23 cellular contexts compared by ENCODE assay signal in genomic region chr9:91583161-91583875, GRCh38.
"Had no signal": no experiment of that assay in that cellular context is flagged by ENCODE, and none has a peak within 500 bp of the region (broad histone marks: within the 10 kb centered on the region; RNA-seq: fewer than 3 reads in every experiment).

No MANE protein-coding gene starts in this region.

- H3K4me1 ChIP-seq: pancreas, prostate gland, right atrium auricular region, right lobe of liver, stomach, tibial artery, transverse colon, upper lobe of right lung, vagina had no signal

- H3K27me3 ChIP-seq: neural progenitor cell, pancreas, right atrium auricular region, right lobe of liver, sigmoid colon, stomach, tibial artery, transverse colon, upper lobe of right lung, vagina had no signal

- H3K9me3 ChIP-seq: pancreas, prostate gland, right atrium auricular region, right lobe of liver, sigmoid colon, stomach, thoracic aorta, tibial artery, transverse colon, upper lobe of right lung, vagina had no signal

- FAIRE-seq: pancreas, small intestine had no signal

- DNase-seq: naive thymus-derived CD4-positive, alpha-beta T cell; natural killer cell; occipital lobe; pancreas; retina; right lobe of liver; sigmoid colon; small intestine; stimulated activated CD4-positive, alpha-beta T cell treated with anti-CD3 and anti-CD28 coated beads, Interleukin-15, amount 100 ng/mL, for 24 hours; stimulated activated CD4-positive, alpha-beta T cell treated with anti-CD3 and anti-CD28 coated beads, Interleukin-2, amount 100 ng/mL, for 24 hours; stimulated activated CD4-positive, alpha-beta T cell treated with anti-CD3 and anti-CD28 coated beads, Interleukin-2, amount 100 ng/mL, for 48 hours; stimulated activated CD4-positive, alpha-beta T cell treated with anti-CD3 and anti-CD28 coated beads, Interleukin-4, amount 100 ng/mL, for 24 hours; stimulated activated naive B cell treated with anti-CD40 and anti-IgM and Interleukin-4, amounts not matched to agents 10 μg/mL and 1 μg/mL and 100 μg/mL, for 72 hours; stimulated activated naive CD4-positive, alpha-beta T cell treated with Interleukin-2 at 50 U/mL for 16 hours; stomach; tibial artery; transverse colon; upper lobe of right lung had no signal

- H3K27ac ChIP-seq: neural progenitor cell, pancreas, prostate gland, right atrium auricular region, right lobe of liver, sigmoid colon, stomach, thoracic aorta, tibial artery, transverse colon, upper lobe of right lung, vagina had no signal

- H3K36me3 ChIP-seq: neural progenitor cell, pancreas, prostate gland, right atrium auricular region, right lobe of liver, sigmoid colon, stomach, thoracic aorta, tibial artery, transverse colon, upper lobe of right lung, vagina had no signal

- H2AFZ ChIP-seq: neural progenitor cell had no signal

- H3K4me2 ChIP-seq: neural progenitor cell had no signal

- H3K4me3 ChIP-seq: neural progenitor cell, pancreas, prostate gland, right atrium auricular region, right lobe of liver, sigmoid colon, stomach, thoracic aorta, tibial artery, transverse colon, upper lobe of right lung, vagina had no signal

- H3K9ac ChIP-seq: neural progenitor cell had no signal
